ENCODE assay signal across 15 cellular contexts in genomic region chr19:19751846-19752245, GRCh38. TPM values are rescaled to one million over a fixed set of nuclear protein-coding genes. Genes with fewer than 3 reads are reported as not detected.
DNase-seq lines count a peak whose midpoint lies in the region; ATAC-seq, FAIRE-seq and TF ChIP-seq lines count a peak whose summit lies in the region.
"Had no signal": no experiment of that assay in that cellular context is flagged by ENCODE, and none has a peak within 500 bp of the region (broad histone marks: within the 10 kb centered on the region; RNA-seq: fewer than 3 reads in every experiment).

No MANE protein-coding gene starts in this region.

- H3K79me2 ChIP-seq in K562 (ENCODE audit: control insufficient read depth, insufficient read depth, low read length) (no peaks in the 10 kb centered on the region), neural progenitor cell (ENCODE audit: low read depth) (no peaks in the 10 kb centered on the region)

- TF ChIP-seq CTCF in K562 (IDR thresholded peaks at IDR 0.05 in 2 of 3, conservative IDR thresholded peaks at IDR 0.05 in 1 of 3; ENCODE audit: insufficient read depth in 2 of 3, low read depth in 1 of 3, low read length in 3 of 3) (no peak), neural progenitor cell (IDR thresholded peaks at IDR 0.05) (no peak), type B pancreatic cell (conservative IDR thresholded peaks at IDR 0.05) (no peak)

- in situ Hi-C loops in K562 (cut with MboI) = no loop called here

- TF ChIP-seq RAD21 in K562 (CRISPR knock-in tag; conservative IDR thresholded peaks at IDR 0.05 in 1 of 2, IDR thresholded peaks at IDR 0.05 in 1 of 2) = no peak

- H4K20me1 ChIP-seq in K562 (replicated peaks; ENCODE audit: control insufficient read depth, insufficient read depth, low read length) = no peaks in the 10 kb centered on the region
- no peaks in the 10 kb centered on the region for H4K20me1 ChIP-seq in neural progenitor cell (ENCODE audit: low read depth)

- no peak for FAIRE-seq in K562 (lab: Jason Lieb, UNC)

- no peak for TF ChIP-seq POLR2A in K562 (conservative IDR thresholded peaks at IDR 0.05)

- POLR2A ChIA-PET in K562 (lab: Yijun Ruan, JAX) = interaction anchor here (0.6 to 0.8 kb wide), 4 partner anchors 9 to 24 kb away, joined by 3 to 5 read pairs (median 3); partner anchors contain the start of gene ZNF14

- H3K4me1 Mint-ChIP-seq in neural progenitor cell (no peaks in the 10 kb centered on the region), type B pancreatic cell (ENCODE audit: unreplicated experiment) (no peaks in the 10 kb centered on the region)
- H3K4me1 Mint-ChIP-seq: CD14-positive monocyte, H9, IgD-negative memory B cell had no signal

- H3K4me3 Mint-ChIP-seq in neural progenitor cell (peak overlapping the region; percentile 65), type B pancreatic cell (no peak overlapping the region)
- H3K4me3 Mint-ChIP-seq: CD14-positive monocyte; CD8-positive, alpha-beta T cell; IgD-negative memory B cell had no signal

- H3K4me2 ChIP-seq in K562 (ENCODE audit: insufficient read depth, low read length) (no peak overlapping the region), neural progenitor cell (no peak overlapping the region)

- H3K4me1 ChIP-seq in K562 (replicated peaks in 1 of 2; ENCODE audit: control insufficient read depth in 2 of 2, insufficient read depth in 2 of 2, low read length in 2 of 2) (peaks cover 0 to 16% of the 10 kb centered on the region in 2 experiments; a peak in 3 of 5 replicates), neural progenitor cell (no peaks in the 10 kb centered on the region)

- no TSS peak for BruUV-seq in K562 (replicated peaks; lab: Mats Ljungman, UMichigan)

- intact Hi-C loops in K562 (cut with micrococcal nuclease) (no loop called here), sciatic nerve (cut with DNase I) (no loop called here)

- H3K9me1 ChIP-seq in K562 (ENCODE audit: control insufficient read depth, insufficient read depth, low read length) = no peaks in the 10 kb centered on the region

- peaks cover 3% of the 10 kb centered on the region for H3K27me3 Mint-ChIP-seq in neural progenitor cell (ENCODE audit: insufficient read depth, low read depth)
- H3K27me3 Mint-ChIP-seq in type B pancreatic cell = no peaks in the 10 kb centered on the region
- H3K27me3 Mint-ChIP-seq: IgD-negative memory B cell had no signal

- H3K9me3 Mint-ChIP-seq in neural progenitor cell (peaks cover 45% of the 10 kb centered on the region), type B pancreatic cell (no peaks in the 10 kb centered on the region)
- H3K9me3 Mint-ChIP-seq: CD8-positive, alpha-beta T cell; IgD-negative memory B cell had no signal

- no peaks in the 10 kb centered on the region for H3F3A ChIP-seq in neural progenitor cell (ENCODE audit: low read depth)

- whole genome bisulfite sequencing in K562 (ENCODE audit: insufficient coverage, low coverage, missing lambda C conversion rate) = 5% methylated on average over 12 of the region's 12 CpGs

- DNase-seq in K562 (ENCODE audit: extremely low read depth in 1 of 4, low spot score in 3 of 4) = no peak
- DNase-seq in iPS-NIHi11 (ENCODE audit: low spot score) = peak; percentile 11
- DNase-seq in neural progenitor cell (ENCODE audit: low spot score) = no peak
- DNase-seq in type B pancreatic cell (ENCODE audit: extremely low spot score, unreplicated experiment) = peak; percentile 57
- no peak for DNase-seq in sciatic nerve (ENCODE audit: low spot score)
- DNase-seq in germinal center (ENCODE audit: low spot score) = no peak
- no peak for DNase-seq in NOMO-1 treated with DMSO at 0.1 percent for 48 hours (lab: John Stamatoyannopoulos, UW; ENCODE audit: unreplicated experiment)
- DNase-seq: CD8-positive, alpha-beta T cell; COR-L47; DND-41; GDM1; GOT3; H9 had no signal

- H3K4me3 ChIP-seq in K562 (no peak overlapping the region), neural progenitor cell (no peak overlapping the region)

- CTCF ChIA-PET in K562 (lab: Yijun Ruan, JAX; ENCODE audit: low intra/inter-chr PET ratio) = no interaction called here

- H3K36me3 Mint-ChIP-seq in neural progenitor cell (no peaks in the 10 kb centered on the region), type B pancreatic cell (no peaks in the 10 kb centered on the region)
- H3K36me3 Mint-ChIP-seq: CD8-positive, alpha-beta T cell had no signal

- H3K27me3 ChIP-seq in K562 (ENCODE audit: control insufficient read depth in 2 of 2, insufficient read depth in 2 of 2, low read length in 2 of 2) (peaks cover 0 to 37% of the 10 kb centered on the region in 2 experiments; a peak in 3 of 5 replicates), neural progenitor cell (no peaks in the 10 kb centered on the region)

- H2AFZ ChIP-seq in K562 (ENCODE audit: low read depth, low read length) (no peak overlapping the region), neural progenitor cell (replicated peaks) (no peak overlapping the region)

- TF ChIP-seq EP300 in K562 (IDR thresholded peaks at IDR 0.05; ENCODE audit: low read length) = no peak

- H3K9ac ChIP-seq in K562 (ENCODE audit: insufficient read depth in 1 of 2, low read depth in 2 of 2, low read length in 2 of 2) (no peak overlapping the region), neural progenitor cell (no peak overlapping the region)

- H3K27ac Mint-ChIP-seq in neural progenitor cell (no peak overlapping the region), type B pancreatic cell (no peak overlapping the region)
- H3K27ac Mint-ChIP-seq: CD14-positive monocyte; CD8-positive, alpha-beta T cell had no signal

- H3K27ac ChIP-seq in K562 (ENCODE audit: extremely low read depth, low read depth, low read length) (no peak overlapping the region), neural progenitor cell (no peak overlapping the region)

- H3K9me3 ChIP-seq in K562 (replicated peaks; ENCODE audit: control insufficient read depth, insufficient read depth, low read depth, low read length) = no peaks in the 10 kb centered on the region
- H3K9me3 ChIP-seq in neural progenitor cell (ENCODE audit: low read depth) = no peaks in the 10 kb centered on the region

- ATAC-seq in K562 (no peak), sciatic nerve (no peak)
- ATAC-seq: CD8-positive, alpha-beta T cell had no signal

- no peaks in the 10 kb centered on the region for H3K36me3 ChIP-seq in K562 (ENCODE audit: control insufficient read depth, insufficient read depth, low read length)
- H3K36me3 ChIP-seq in neural progenitor cell = no peaks in the 10 kb centered on the region

TF ChIP-seq in K562, 482 proteins besides CTCF, POLR2A, EP300 and RAD21 (continues in another document):
- no peak for TF ChIP-seq JUN (IDR thresholded peaks at IDR 0.05; ENCODE audit: borderline replicate concordance, low read depth, low read length)
- TF ChIP-seq JUN (CRISPR knock-in tag; IDR thresholded peaks at IDR 0.05; ENCODE audit: borderline replicate concordance) = no peak
- no peak for TF ChIP-seq ARID1B (IDR thresholded peaks at IDR 0.05)
- TF ChIP-seq TRIM25 (IDR thresholded peaks at IDR 0.05; ENCODE audit: borderline replicate concordance) = no peak
- no peak for TF ChIP-seq KDM5B (IDR thresholded peaks at IDR 0.05; ENCODE audit: insufficient replicate concordance, low read depth, low read length)

RNA-seq across cellular contexts. Expression of gene ZNF14, which starts 18.9 kb away (rescaled TPM):
- total RNA-seq in K562 (2011; cell fraction: chromatin; rRNA removed; ENCODE audit: low replicate concordance) = 5.8 and 18.8 TPM in 2 replicates
- 4.7 and 6.4 TPM in 2 replicates for total RNA-seq in K562 (2011; cell fraction: nucleolus; rRNA removed)
- 5.5 and 6.6 TPM in 2 replicates for total RNA-seq in K562 (2011; cell fraction: nucleoplasm; rRNA removed)
- total RNA-seq in K562 (2014; rRNA removed) (1.9 and 2.6 TPM in 2 replicates), K562 (2014; rRNA removed; fragmentation: Illumina TruSeq; extraction: Trizol) (6.4 and 7.4 TPM in 2 replicates), K562 (2015; rRNA removed; fragmentation: Illumina TruSeq; extraction: Trizol) (4.8 and 4.9 TPM in 2 replicates), K562 (2021) (2.6 and 2.9 TPM in 2 replicates), neural progenitor cell (ENCODE audit: low replicate concordance) (14.4 and 21.0 TPM in 2 replicates), type B pancreatic cell (ENCODE audit: low replicate concordance) (8.0 and 8.5 TPM in 2 replicates), sciatic nerve (11.3 TPM)
- polyA plus RNA-seq in K562 (2011; rRNA removed) (3.6 and 5.6 TPM in 2 replicates), K562 (2014; fragmentation: Illumina TruSeq; extraction: Trizol) (3.5 and 4.0 TPM in 2 replicates), K562 (2014; fragmentation: Nextera tagmentation; extraction: Ambion mirVana) (1 to 10 TPM; 2.6 to 7.0 TPM), K562 (2014; rRNA removed) (2.2 and 2.4 TPM in 2 replicates)
- polyA plus RNA-seq in K562 (2011; cell fraction: cytosol; rRNA removed) = 0.61 and 1.3 TPM in 2 replicates
- 1.1 and 1.2 TPM in 2 replicates for polyA plus RNA-seq in K562 (2011; cell fraction: nucleus; rRNA removed)
- polyA plus RNA-seq in K562 (2012) = 2.3 and 3.6 TPM in 2 replicates
- 7.7 and 8.9 TPM in 2 replicates for polyA minus RNA-seq in K562 (2011; rRNA and poly(A)+ RNA removed)
- 2.8 TPM in 2 replicates for polyA minus RNA-seq in K562 (2011; cell fraction: cytosol; rRNA and poly(A)+ RNA removed)
- polyA minus RNA-seq in K562 (2011; cell fraction: nucleus; rRNA and poly(A)+ RNA removed) = 1.5 and 2.6 TPM in 2 replicates

Comparison
In these comparisons a context has a peak if more than half of its experiments do, and no peak if none do; other contexts are left out.
1. DNase-seq: peak in iPS-NIHi11 (single experiment) and type B pancreatic cell (single experiment); none in K562 (0 of 4), neural progenitor cell (single experiment), sciatic nerve (single experiment), germinal center (single experiment) and NOMO-1 treated with DMSO at 0.1 percent for 48 hours (single experiment).